ENCODE assay signal across 22 cellular contexts in genomic region chr13:52109096-52109495, GRCh38. TPM values are rescaled to one million over a fixed set of nuclear protein-coding genes. Genes with fewer than 3 reads are reported as not detected.
"Had no signal": no experiment of that assay in that cellular context is flagged by ENCODE, and none has a peak within 500 bp of the region (broad histone marks: within the 10 kb centered on the region; RNA-seq: fewer than 3 reads in every experiment).

No MANE protein-coding gene starts in this region.

- H3K4me1 ChIP-seq: body of pancreas, foreskin keratinocyte, sigmoid colon, upper lobe of left lung had no signal

- H3K36me3 Mint-ChIP-seq: activated naive CD4-positive, alpha-beta T cell treated with anti-CD3 and anti-CD28 coated beads, Interleukin-2, amount 50 U/mL, for 24 hours; memory B cell had no signal

- H3K4me3 ChIP-seq: body of pancreas, cardiac muscle cell, mucosa of descending colon, sigmoid colon, thoracic aorta, upper lobe of left lung had no signal

- H3K27ac ChIP-seq: body of pancreas, cardiac muscle cell, foreskin keratinocyte, sigmoid colon, thoracic aorta, upper lobe of left lung had no signal

- H3K9me3 Mint-ChIP-seq: activated naive CD4-positive, alpha-beta T cell treated with anti-CD3 and anti-CD28 coated beads, Interleukin-2, amount 50 U/mL, for 24 hours; activated T-helper 1 cell treated with anti-CD3 and anti-CD28 coated beads, Interleukin-12 subunit alpha, Interleukin-12 subunit beta, Interleukin-2, Interleukin-4 antibody, amounts not matched to agents 30 ng/mL and 10 ng/mL and 1 ng/mL, durations not matched to agents 14 hours and 24 hours and 36 hours; memory B cell; neural crest cell had no signal

- H3K4me3 Mint-ChIP-seq: activated CD8-positive, alpha-beta T cell treated with anti-CD3 and anti-CD28 coated beads, Interleukin-2, amount 10 ng/mL, durations not matched to agents 7 days and 5 days; activated naive CD4-positive, alpha-beta T cell treated with anti-CD3 and anti-CD28 coated beads, Interleukin-2, amount 50 U/mL, for 24 hours; activated T-helper 1 cell treated with anti-CD3 and anti-CD28 coated beads, Interleukin-12 subunit alpha, Interleukin-12 subunit beta, Interleukin-2, Interleukin-4 antibody, amounts not matched to agents 30 ng/mL and 10 ng/mL and 1 ng/mL, durations not matched to agents 14 hours and 24 hours and 36 hours; memory B cell; neural crest cell; T-helper 17 cell had no signal

- H3K27ac Mint-ChIP-seq: activated CD8-positive, alpha-beta T cell treated with anti-CD3 and anti-CD28 coated beads, Interleukin-2, amount 10 ng/mL, durations not matched to agents 7 days and 5 days; activated naive CD4-positive, alpha-beta T cell treated with anti-CD3 and anti-CD28 coated beads, Interleukin-2, amount 50 U/mL, for 24 hours; activated T-helper 1 cell treated with anti-CD3 and anti-CD28 coated beads, Interleukin-12 subunit alpha, Interleukin-12 subunit beta, Interleukin-2, Interleukin-4 antibody, amounts not matched to agents 30 ng/mL and 10 ng/mL and 1 ng/mL, durations not matched to agents 14 hours and 24 hours and 36 hours; memory B cell; T-helper 17 cell had no signal

- H3K9me3 ChIP-seq: body of pancreas, mucosa of descending colon, sigmoid colon, thoracic aorta, upper lobe of left lung had no signal

- ATAC-seq: activated CD8-positive, alpha-beta T cell treated with anti-CD3 and anti-CD28 coated beads, Interleukin-2, amount 10 ng/mL, durations not matched to agents 7 days and 5 days; body of pancreas; foreskin keratinocyte; left cardiac atrium; mucosa of descending colon; T-helper 17 cell had no signal

- H3K4me1 Mint-ChIP-seq: activated naive CD4-positive, alpha-beta T cell treated with anti-CD3 and anti-CD28 coated beads, Interleukin-2, amount 50 U/mL, for 24 hours; memory B cell; neural crest cell; T-helper 17 cell had no signal

- H3K27me3 ChIP-seq: body of pancreas, cardiac muscle cell, sigmoid colon, upper lobe of left lung had no signal

- DNase-seq: activated CD4-positive, alpha-beta T cell treated with anti-CD3 and anti-CD28 coated beads, Interleukin-2, amount 50 U/mL, for 1 hour; activated CD8-positive, alpha-beta T cell treated with anti-CD3 and anti-CD28 coated beads, Interleukin-2, amount 10 ng/mL, durations not matched to agents 7 days and 5 days; activated gamma-delta T cell treated with Interleukin-2 at 50 U/mL for 16 hours; anterior cingulate cortex; body of pancreas; foreskin keratinocyte; left cardiac atrium; mucosa of descending colon; occipital lobe; retina; sigmoid colon; stimulated activated CD4-positive, alpha-beta T cell treated with anti-CD3 and anti-CD28 coated beads, Interleukin-4, amount 100 ng/mL, for 24 hours; stimulated activated naive CD4-positive, alpha-beta T cell treated with Interleukin-2 at 50 U/mL for 16 hours; SW 1271; T-helper 17 cell; upper lobe of left lung had no signal

- H3K36me3 ChIP-seq: cardiac muscle cell, sigmoid colon, thoracic aorta, upper lobe of left lung had no signal

RNA-seq across cellular contexts. Expression of gene NEK5, which starts 19.8 kb away (rescaled TPM):
- total RNA-seq: activated CD8-positive, alpha-beta T cell treated with anti-CD3 and anti-CD28 coated beads, Interleukin-2, amount 10 ng/mL, durations not matched to agents 7 days and 5 days; activated T-helper 1 cell treated with anti-CD3 and anti-CD28 coated beads, Interleukin-12 subunit alpha, Interleukin-12 subunit beta, Interleukin-2, Interleukin-4 antibody, amounts not matched to agents 30 ng/mL and 10 ng/mL and 1 ng/mL, durations not matched to agents 14 hours and 24 hours and 36 hours; foreskin keratinocyte; T-helper 17 cell had no signal
